1 cellular context compared by ENCODE assay signal in genomic region chr7:106009511-106010226, GRCh38.
TF ChIP-seq lines count a peak whose summit lies in the region.

No MANE protein-coding gene starts in this region.

TF ChIP-seq in HEK293, 187 proteins besides CTCF, POLR2A, EP300 and RAD21 (continued from another document):
- TF ChIP-seq PRDM10 (tag by site-specific recombination; IDR thresholded peaks at IDR 0.05) (peak; percentile 65), KLF7 (tag by site-specific recombination; IDR thresholded peaks at IDR 0.05; ENCODE audit: borderline replicate concordance) (peak; percentile 55; the same call in 1 of the 2 replicates), ZNF324 (tag by site-specific recombination; IDR thresholded peaks at IDR 0.05) (peak; percentile 92), ZBTB20 (tag by site-specific recombination; IDR thresholded peaks at IDR 0.05) (peak; percentile 64; the same call in 1 of the 2 replicates), ZSCAN23 (tag by site-specific recombination; IDR thresholded peaks at IDR 0.05) (peak; percentile 86; the same call in 1 of the 2 replicates), ZNF266 (tag by site-specific recombination; IDR thresholded peaks at IDR 0.05; ENCODE audit: low read depth) (no peak), HIC1 (tag by site-specific recombination; IDR thresholded peaks at IDR 0.05) (0 out of 2 replicates have a peak, but pooled peaks have one; percentile 37), ATF2 (tag by site-specific recombination; IDR thresholded peaks at IDR 0.05; ENCODE audit: low read depth) (peak; percentile 24; the same call in 1 of the 2 replicates), ZNF530 (tag by site-specific recombination; IDR thresholded peaks at IDR 0.05; ENCODE audit: low read depth) (no peak), ZNF24 (tag by site-specific recombination; IDR thresholded peaks at IDR 0.05) (peak; percentile 89), KLF17 (tag by site-specific recombination; IDR thresholded peaks at IDR 0.05) (peak; percentile 74), ZNF654 (tag by site-specific recombination; IDR thresholded peaks at IDR 0.05; ENCODE audit: low read depth) (peak; percentile 66), ZBTB8A (tag by site-specific recombination; IDR thresholded peaks at IDR 0.05) (peak; percentile 94), HOXA7 (CRISPR knock-in tag; IDR thresholded peaks at IDR 0.05; ENCODE audit: borderline replicate concordance) (no peak), EGR2 (tag by site-specific recombination; IDR thresholded peaks at IDR 0.05; ENCODE audit: low read depth) (peak; percentile 82), KLF9 (tag by site-specific recombination; IDR thresholded peaks at IDR 0.05; ENCODE audit: low read depth) (peak; percentile 82), ZNF449 (tag by site-specific recombination; IDR thresholded peaks at IDR 0.05) (peak; percentile 20; the same call in 1 of the 2 replicates), ZNF26 (tag by site-specific recombination; IDR thresholded peaks at IDR 0.05) (no peak), KLF8 (tag by site-specific recombination; IDR thresholded peaks at IDR 0.05) (peak; percentile 47; the same call in 1 of the 2 replicates), ZSCAN5A (tag by site-specific recombination; IDR thresholded peaks at IDR 0.05) (0 out of 2 replicates have a peak, but pooled peaks have one; percentile 55), ZBTB26 (tag by site-specific recombination; optimal IDR thresholded peaks at IDR 0.05) (peak; percentile 51), KLF10 (tag by site-specific recombination; IDR thresholded peaks at IDR 0.05) (0 out of 2 replicates have a peak, but pooled peaks have one; percentile 20), KLF16 (tag by site-specific recombination; IDR thresholded peaks at IDR 0.05) (peak; percentile 92), ZNF354C (tag by site-specific recombination; IDR thresholded peaks at IDR 0.05; ENCODE audit: borderline replicate concordance, low read depth) (no peak), ZNF23 (tag by site-specific recombination; IDR thresholded peaks at IDR 0.05; ENCODE audit: borderline replicate concordance) (no peak), INSM2 (tag by site-specific recombination; IDR thresholded peaks at IDR 0.05) (peak; percentile 61)
